Comparison of ENCODE assay signal across 23 cellular contexts in the genomic region with DNA sequence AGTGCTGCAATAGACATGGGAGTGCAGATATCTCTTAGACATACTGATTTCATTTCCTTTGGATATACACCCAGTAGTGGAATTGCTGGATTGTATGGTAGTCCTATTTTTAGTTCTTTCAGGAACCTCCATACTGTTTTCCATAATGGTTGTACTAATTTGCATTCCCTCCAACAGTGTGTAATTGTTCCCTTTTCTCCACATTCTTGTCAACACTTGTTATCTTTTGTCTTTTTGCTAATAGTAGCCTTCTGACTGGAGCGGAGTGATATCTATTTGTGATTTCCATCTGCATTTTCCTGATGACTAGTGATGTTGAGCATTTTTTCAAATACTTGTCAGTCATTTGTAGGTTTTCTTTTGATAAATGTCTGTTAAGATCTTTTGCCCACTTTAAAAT.
DNase-seq lines count a peak whose midpoint lies in the region; ATAC-seq lines count a peak whose summit lies in the region.
"Had no signal": no experiment of that assay in that cellular context is flagged by ENCODE, and none has a peak within 500 bp of the region (broad histone marks: within the 10 kb centered on the region; RNA-seq: fewer than 3 reads in every experiment).

No MANE protein-coding gene starts in this region.

- no peaks in the 10 kb centered on the region for H3K27me3 ChIP-seq in iPS-20b (ENCODE audit: insufficient read depth, low read length)
- H3K27me3 ChIP-seq: BLaER1 treated with 17β-estradiol and CSF1 and Interleukin-3, amounts not matched to agents 10 nM and 100 nM had no signal

- no peak overlapping the region for H3K9ac ChIP-seq in iPS-20b (ENCODE audit: low read depth, low read length)
- H3K9ac ChIP-seq: BLaER1 treated with 17β-estradiol and CSF1 and Interleukin-3, amounts not matched to agents 10 nM and 100 nM had no signal

- peaks cover 8% of the 10 kb centered on the region; the same call in 1 of the 2 replicates for H3K4me1 ChIP-seq in iPS-20b (ENCODE audit: insufficient read depth, low read length)
- H3K4me1 ChIP-seq: BLaER1 treated with 17β-estradiol and CSF1 and Interleukin-3, amounts not matched to agents 10 nM and 100 nM had no signal

- no peaks in the 10 kb centered on the region for H3K9me3 ChIP-seq in iPS-20b (ENCODE audit: insufficient read depth, low read depth, low read length)
- H3K9me3 ChIP-seq: BLaER1 treated with 17β-estradiol and CSF1 and Interleukin-3, amounts not matched to agents 10 nM and 100 nM had no signal

- DNase-seq in NCI-H1048 (lab: John Stamatoyannopoulos, UW) (peak; percentile 34), NCI-H526 treated with DMSO at 0.1 percent for 48 hours (lab: John Stamatoyannopoulos, UW) (peak; percentile 44), islet precursor cell (no peak), AG08395 (ENCODE audit: low spot score) (no peak), mesenteric fat pad (ENCODE audit: low spot score) (no peak)
- DNase-seq: 8988T; ACHN; AML-193; CD4-positive, alpha-beta T cell; CD8-positive, alpha-beta T cell; COR-L47; DMS 273 treated with DMSO at 0.1 percent for 48 hours; DMS153; DMS53; DMS79; DND-41; EL; GDM1 had no signal

- peak overlapping the region; percentile 43 for H3K4me3 ChIP-seq in iPS-20b (ENCODE audit: low read length)
- H3K4me3 ChIP-seq: BLaER1 treated with 17β-estradiol and CSF1 and Interleukin-3, amounts not matched to agents 10 nM and 100 nM; GM12878 had no signal

- ATAC-seq in HG03442 (IDR thresholded peaks at IDR 0.05; ENCODE audit: unreplicated experiment) = no peak
- ATAC-seq: CD8-positive, alpha-beta T cell; GM12878 had no signal

- H3K27ac ChIP-seq in iPS-20b (ENCODE audit: low read length) = no peak overlapping the region
- H3K27ac ChIP-seq: BLaER1 treated with 17β-estradiol and CSF1 and Interleukin-3, amounts not matched to agents 10 nM and 100 nM; C4-2B had no signal

- H3K36me3 ChIP-seq in iPS-20b (ENCODE audit: insufficient read depth, low read depth, low read length) = no peaks in the 10 kb centered on the region
- H3K36me3 ChIP-seq: BLaER1 treated with 17β-estradiol and CSF1 and Interleukin-3, amounts not matched to agents 10 nM and 100 nM had no signal

Comparison
In these comparisons a context has a peak if more than half of its experiments do, and no peak if none do; other contexts are left out.
1. DNase-seq: peak in NCI-H1048 (single experiment) and NCI-H526 treated with DMSO at 0.1 percent for 48 hours (single experiment); none in islet precursor cell (single experiment), AG08395 (single experiment) and mesenteric fat pad (single experiment).